8 cellular contexts compared by ENCODE assay signal in the genomic region with DNA sequence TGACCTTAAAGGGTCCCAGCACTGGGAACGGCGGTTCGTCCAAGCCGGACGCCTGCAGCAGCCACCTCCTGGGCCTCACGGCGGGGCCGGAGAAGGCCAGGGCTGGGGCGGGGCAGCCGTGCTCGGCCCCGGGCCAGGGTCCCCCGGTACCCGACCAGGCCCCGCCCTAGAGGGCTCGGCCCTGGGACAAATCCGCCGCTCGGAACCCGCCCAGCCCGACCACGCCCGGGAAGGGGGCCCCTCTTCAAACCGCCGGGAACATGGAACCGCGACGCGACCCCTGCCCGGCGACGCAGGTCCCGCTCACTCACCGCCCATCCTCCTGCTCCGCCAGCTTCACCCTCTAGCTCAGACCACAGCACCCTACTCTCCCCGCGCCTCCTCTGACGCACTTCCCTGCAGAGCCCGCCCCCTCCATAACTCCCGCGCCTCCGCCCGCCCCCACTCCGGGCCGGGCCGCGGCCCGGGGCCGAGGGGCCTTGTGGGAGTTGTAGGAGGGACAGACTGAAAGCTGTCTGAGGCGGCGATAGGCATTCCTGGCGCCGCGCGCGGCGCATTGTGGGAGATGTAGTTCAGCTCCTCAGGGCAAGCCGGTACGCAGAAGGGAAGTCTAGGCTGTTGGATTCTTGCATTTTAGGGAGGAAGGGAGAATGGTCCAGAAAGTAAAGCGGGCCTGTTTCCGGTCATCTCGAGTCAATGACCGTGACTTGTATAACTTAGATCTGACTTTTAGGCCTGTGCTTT. TPM values are rescaled to one million over a fixed set of nuclear protein-coding genes. Genes with fewer than 3 reads are reported as not detected.
A peak's percentile ranks its signal among the peaks of the same experiment; 100 is the strongest.
DNase-seq lines count a peak whose midpoint lies in the region; ATAC-seq and TF ChIP-seq lines count a peak whose summit lies in the region.

CLDND1 (minus strand) TSS at position 365 of the 744 bp plus-strand sequence. CDS start 1,478 bp downstream, outside the sequence.

- no peaks in the 10 kb centered on the region for H3K4me1 ChIP-seq in testis

- no peaks in the 10 kb centered on the region for H3K27me3 ChIP-seq in testis

- H3K27ac Mint-ChIP-seq in activated naive CD8-positive, alpha-beta T cell = peak within 1 kb of the TSS; percentile 95

- ATAC-seq in HG02623 (IDR thresholded peaks at IDR 0.05; ENCODE audit: unreplicated experiment) (peak; percentile 89), omental fat pad (ENCODE audit: low FRiP score) (peak; percentile 100)

- H3K27ac ChIP-seq in testis = peak within 1 kb of the TSS; percentile 96 to 98

- H3K4me3 ChIP-seq in testis = peak within 1 kb of the TSS; percentile 89 to 98

- no peaks in the 10 kb centered on the region for H3K9me3 ChIP-seq in testis

- peak; percentile 63 for TF ChIP-seq POLR2A in testis (IDR thresholded peaks at IDR 0.05)

- H3K36me3 ChIP-seq in testis (ENCODE audit: low read depth, missing control alignments) = no peaks in the 10 kb centered on the region

- WGBS in testis, 2 donors = 0% methylated on average over 40 to 62 of the region's 63 CpGs

- peak within 1 kb of the TSS; percentile 95 for H3K4me3 Mint-ChIP-seq in activated naive CD8-positive, alpha-beta T cell

- TF ChIP-seq CTCF in GM10248 (IDR thresholded peaks at IDR 0.05; ENCODE audit: control extremely low read depth, extremely low read depth, low read depth, missing control alignments) (no peak), omental fat pad (IDR thresholded peaks at IDR 0.05) (no peak), testis (IDR thresholded peaks at IDR 0.05) (no peak)

- POLR2A ChIA-PET in GM10248 (lab: Yijun Ruan, JAX) = interaction anchor here (0.6 to 3.2 kb wide), 9 partner anchors 10 to 71 kb away, joined by 3 to 17 read pairs (median 5); partner anchors contain the start of genes CPOX and GPR15

- DNase-seq in GM10248 (ENCODE audit: extremely low spot score) (peak; percentile 93), NCI-H1105 (lab: John Stamatoyannopoulos, UW) (peak; percentile 94), SKM-1 treated with dmso at 0.1 percent for 144 hours (lab: John Stamatoyannopoulos, UW; ENCODE audit: unreplicated experiment) (peak; percentile 92), glomerular visceral epithelial cell (ENCODE audit: extremely low spot score) (peak; percentile 96), omental fat pad (ENCODE audit: low spot score) (peak; percentile 83), testis (peak; percentile 99)

- intact Hi-C loops in testis (cut with DNase I; ENCODE audit: low total_unique reads) = no loop called here

- peaks cover 51% of the 10 kb centered on the region for H3K4me1 Mint-ChIP-seq in activated naive CD8-positive, alpha-beta T cell (ENCODE audit: low read depth)

- H3K36me3 Mint-ChIP-seq in activated naive CD8-positive, alpha-beta T cell = peaks cover 25% of the 10 kb centered on the region

- H3K27me3 Mint-ChIP-seq in activated naive CD8-positive, alpha-beta T cell = no peaks in the 10 kb centered on the region

- no peaks in the 10 kb centered on the region for H3K9me3 Mint-ChIP-seq in activated naive CD8-positive, alpha-beta T cell (ENCODE audit: low read depth)

- CTCF ChIA-PET in GM10248 (lab: Yijun Ruan, JAX) = interaction anchor here (1.2 to 1.7 kb wide), 9 partner anchors 10 to 484 kb away, joined by 3 to 7 read pairs (median 4); partner anchors contain the start of gene GPR15

RNA-seq across cellular contexts. Expression of gene CLDND1, which starts in this region (rescaled TPM):
- total RNA-seq in omental fat pad (100 to 1,000 TPM; 116 to 155 (median 139) TPM), testis (100 to 1,000 TPM; 150 to 162 TPM)
- polyA plus RNA-seq in testis (ENCODE audit: insufficient read depth, low read depth, low replicate concordance) = 207 TPM

Comparison
In these comparisons a context has a peak if more than half of its experiments do, and no peak if none do; other contexts are left out.
1. Peak in every context shown above with its lines: DNase-seq, ATAC-seq, H3K4me3 ChIP-seq and H3K27ac ChIP-seq.